13 cellular contexts compared by ENCODE assay signal in the genomic region with DNA sequence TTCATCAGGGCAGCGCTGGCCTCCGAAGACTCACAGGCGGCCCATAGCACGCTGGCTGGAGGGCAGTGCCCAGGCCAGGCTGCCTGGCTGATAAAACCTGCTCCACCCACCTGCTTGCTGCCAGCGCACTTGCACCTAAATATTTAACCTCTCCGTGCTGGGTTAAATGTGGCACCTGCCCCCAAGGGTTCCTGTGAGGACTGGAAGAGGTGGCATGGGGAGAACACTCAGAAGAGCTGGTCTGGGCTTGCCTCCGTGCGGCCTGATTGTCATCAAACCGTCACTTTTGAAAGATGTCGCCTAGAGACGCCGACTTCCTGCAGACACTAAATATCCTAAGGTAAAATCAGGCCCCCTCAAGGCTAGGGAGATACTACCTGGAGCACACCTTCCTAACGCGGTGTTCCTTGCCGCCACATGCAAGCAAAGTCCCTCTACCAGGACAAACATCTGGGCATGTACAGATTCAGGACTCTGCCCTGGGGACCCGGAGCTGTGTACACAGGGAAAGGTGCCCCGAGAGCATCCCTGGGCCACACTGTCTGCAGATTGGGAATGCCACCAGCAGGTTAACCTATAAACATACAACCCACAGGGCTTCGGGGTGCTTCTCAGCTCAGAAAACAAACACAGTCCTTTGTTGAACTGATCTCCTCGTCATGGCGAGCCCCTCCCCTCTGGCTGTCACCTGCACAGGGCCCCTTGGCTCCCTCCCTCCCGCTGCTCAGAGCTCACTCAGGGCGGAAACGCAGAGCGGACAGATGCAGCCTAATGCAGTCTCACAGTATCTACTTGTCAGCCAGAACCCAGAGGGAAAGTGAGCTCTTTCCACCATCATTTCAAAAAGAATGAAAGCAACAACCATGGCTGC.
A peak's percentile ranks its signal among the peaks of the same experiment; 100 is the strongest.
DNase-seq lines count a peak whose midpoint lies in the region; ATAC-seq and TF ChIP-seq lines count a peak whose summit lies in the region.
"Had no signal": no experiment of that assay in that cellular context is flagged by ENCODE, and none has a peak within 500 bp of the region (broad histone marks: within the 10 kb centered on the region; RNA-seq: fewer than 3 reads in every experiment).

No MANE protein-coding gene starts in this region.

- peaks cover 18% of the 10 kb centered on the region for H3K4me1 Mint-ChIP-seq in neural crest cell

- H3K27me3 ChIP-seq in adrenal gland: no peaks in the 10 kb centered on the region
- H3K27me3 ChIP-seq in Karpas-422 (ENCODE audit: low read length): no peaks in the 10 kb centered on the region
- H3K27me3 ChIP-seq: right lobe of liver, SJCRH30 had no signal

- no peaks in the 10 kb centered on the region for H3K9me3 Mint-ChIP-seq in neural crest cell

- peaks cover 23% of the 10 kb centered on the region for H3K36me3 Mint-ChIP-seq in neural crest cell (ENCODE audit: low read depth)

- H2AFZ ChIP-seq in Karpas-422 (ENCODE audit: low read length): no peak overlapping the region

- H3K4me3 Mint-ChIP-seq in neural crest cell: no peak overlapping the region
- H3K4me3 Mint-ChIP-seq: dendritic cell treated with granulocyte-macrophage colony-stimulating factor and Interleukin-4, amounts not matched to agents 40 ng/mL and 50 ng/mL, for 4 days had no signal

- H3K9me3 ChIP-seq in adrenal gland (replicated peaks in 1 of 3) (no peaks in the 10 kb centered on the region), Karpas-422 (ENCODE audit: low read length) (no peaks in the 10 kb centered on the region)
- H3K9me3 ChIP-seq: right lobe of liver, SJCRH30 had no signal

- no peak overlapping the region for H3K9ac ChIP-seq in Karpas-422 (ENCODE audit: low read length)

- intact Hi-C loops in adrenal gland (cut with DNase I): no loop called here

- H3K36me3 ChIP-seq in adrenal gland (replicated peaks in 1 of 2) (peaks cover 0 to 12% of the 10 kb centered on the region in 2 donors), Karpas-422 (ENCODE audit: insufficient read depth, low read length) (no peaks in the 10 kb centered on the region)
- H3K36me3 ChIP-seq: SJCRH30 had no signal

- WGBS in adrenal gland, 4 donors: 77 to 90% (median 86%) methylated on average over 14 to 24 of the region's 24 CpGs

- no peaks in the 10 kb centered on the region for H3K79me2 ChIP-seq in Karpas-422 (ENCODE audit: low read length)

- DNase-seq in DMS153 (lab: John Stamatoyannopoulos, UW) (peak; percentile 85), NCI-H146 (lab: John Stamatoyannopoulos, UW) (peak; percentile 90), adrenal gland (peak in 6 of 7 donors; percentile 5 to 58 (median 12)), neural crest cell (ENCODE audit: low read depth, low spot score) (no peak), activated T-cell treated with anti-CD3 and anti-CD28 coated beads for 4 hours (no peak), C1 segment of cervical spinal cord (lab: John Stamatoyannopoulos, UW) (no peak), Karpas-422 (no peak)
- DNase-seq: Kasumi-1, NCI-H774, SJCRH30 had no signal

- no peak for ATAC-seq in HG03039 (IDR thresholded peaks at IDR 0.05; ENCODE audit: unreplicated experiment)
- ATAC-seq: right lobe of liver had no signal

- no peak overlapping the region for H3K27ac ChIP-seq in adrenal gland
- H3K27ac ChIP-seq in Karpas-422 (ENCODE audit: low read length): no peak overlapping the region
- H3K27ac ChIP-seq: right lobe of liver, SJCRH30 had no signal

- H3K27ac Mint-ChIP-seq in neural crest cell (ENCODE audit: unreplicated experiment): peak overlapping the region; percentile 67
- H3K27ac Mint-ChIP-seq: dendritic cell treated with granulocyte-macrophage colony-stimulating factor and Interleukin-4, amounts not matched to agents 40 ng/mL and 50 ng/mL, for 4 days had no signal

- no peak overlapping the region for H3K4me2 ChIP-seq in Karpas-422 (ENCODE audit: low read depth, low read length, poor library complexity, severe bottlenecking)

- TF ChIP-seq CTCF in adrenal gland (IDR thresholded peaks at IDR 0.05): no peak
- TF ChIP-seq CTCF in neural crest cell (conservative IDR thresholded peaks at IDR 0.05): no peak

- no peaks in the 10 kb centered on the region for H4K20me1 ChIP-seq in Karpas-422 (ENCODE audit: insufficient read depth, low read depth, low read length)

- no peaks in the 10 kb centered on the region for H3K9me2 ChIP-seq in Karpas-422 (replicated peaks; ENCODE audit: insufficient read depth, low read length)

- TF ChIP-seq POLR2A in adrenal gland (IDR thresholded peaks at IDR 0.05): no peak

- H3K4me1 ChIP-seq in adrenal gland (replicated peaks in 1 of 2): no peaks in the 10 kb centered on the region
- no peaks in the 10 kb centered on the region for H3K4me1 ChIP-seq in Karpas-422 (ENCODE audit: low read length)
- H3K4me1 ChIP-seq: right lobe of liver, SJCRH30 had no signal

- H3K27me3 Mint-ChIP-seq in neural crest cell (ENCODE audit: low read depth): no peaks in the 10 kb centered on the region
- H3K27me3 Mint-ChIP-seq: dendritic cell treated with granulocyte-macrophage colony-stimulating factor and Interleukin-4, amounts not matched to agents 40 ng/mL and 50 ng/mL, for 4 days had no signal

- H3K4me3 ChIP-seq in adrenal gland (no peak overlapping the region), Karpas-422 (ENCODE audit: low read length) (no peak overlapping the region)
- H3K4me3 ChIP-seq: right lobe of liver, SJCRH30 had no signal

Comparison
In these comparisons a context has a peak if more than half of its experiments do, and no peak if none do; other contexts are left out.
1. DNase-seq: peak in DMS153 (single experiment), NCI-H146 (single experiment) and adrenal gland (6 of 7); none in neural crest cell (single experiment), activated T-cell treated with anti-CD3 and anti-CD28 coated beads for 4 hours (single experiment), C1 segment of cervical spinal cord (0 of 14) and Karpas-422 (single experiment).